Comparison of ENCODE assay signal across 9 cellular contexts in the genomic region with DNA sequence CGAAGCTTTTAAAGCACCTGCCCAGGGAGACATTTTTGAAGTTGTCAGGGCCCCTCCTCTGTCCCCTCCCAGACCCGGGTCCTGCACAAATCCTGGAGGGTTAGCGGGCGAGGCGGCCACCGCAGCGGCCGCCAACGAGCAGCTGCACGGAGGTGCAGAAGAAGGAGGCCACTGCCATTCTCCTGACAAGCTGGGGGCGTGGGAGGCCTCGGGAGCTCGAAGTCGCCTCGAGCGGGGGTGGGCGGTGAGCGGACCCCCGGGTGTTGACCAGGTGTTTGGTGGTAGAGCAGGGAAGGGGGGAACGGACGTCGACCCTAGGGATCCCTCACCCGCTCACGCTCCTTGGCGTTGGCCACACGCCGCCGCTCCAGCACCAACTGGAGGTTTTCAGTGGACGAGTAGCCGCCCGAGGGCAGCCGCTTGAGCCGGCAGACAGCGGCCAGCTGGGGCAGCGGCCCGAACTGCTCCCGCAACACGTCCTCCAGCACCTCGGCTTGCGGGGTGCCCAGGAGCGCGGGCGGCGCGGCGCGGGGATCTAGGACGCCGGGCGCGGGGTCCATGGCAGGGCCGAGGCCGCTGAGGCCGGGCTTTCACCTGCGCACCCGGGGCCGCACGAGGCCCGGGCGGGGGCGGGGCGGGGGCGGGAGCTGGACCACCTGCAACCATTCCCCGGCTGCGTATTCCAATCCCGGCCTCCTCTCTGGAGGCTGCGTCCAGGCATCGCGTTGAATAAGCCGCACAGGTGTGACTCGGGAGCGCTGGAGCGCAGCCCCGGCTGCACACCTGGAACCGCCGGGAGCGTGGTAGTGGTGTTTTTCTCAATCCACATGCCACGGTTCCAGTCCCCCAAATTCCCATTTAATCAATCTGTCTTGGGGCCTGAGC. TPM values are rescaled to one million over a fixed set of nuclear protein-coding genes. Genes with fewer than 3 reads are reported as not detected.
A peak's percentile ranks its signal among the peaks of the same experiment; 100 is the strongest.
DNase-seq lines count a peak whose midpoint lies in the region; ATAC-seq, FAIRE-seq and TF ChIP-seq lines count a peak whose summit lies in the region.
"Had no signal": no experiment of that assay in that cellular context is flagged by ENCODE, and none has a peak within 500 bp of the region (broad histone marks: within the 10 kb centered on the region; RNA-seq: fewer than 3 reads in every experiment).

A gene with protein sequence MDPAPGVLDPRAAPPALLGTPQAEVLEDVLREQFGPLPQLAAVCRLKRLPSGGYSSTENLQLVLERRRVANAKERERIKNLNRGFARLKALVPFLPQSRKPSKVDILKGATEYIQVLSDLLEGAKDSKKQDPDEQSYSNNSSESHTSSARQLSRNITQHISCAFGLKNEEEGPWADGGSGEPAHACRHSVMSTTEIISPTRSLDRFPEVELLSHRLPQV (minus strand): TSS at position 565 of the 885 bp plus-strand sequence. CDS start 5 bp downstream, at position 560.

- CTCF ChIA-PET in activated CD4-positive, alpha-beta T cell treated with anti-CD3 and anti-CD28 coated beads for 36 hours (lab: Charles Lee) = interaction anchor here (0.6 to 4.9 kb wide), 17 partner anchors 12 to 177 kb away, joined by 3 to 24 read pairs (median 4); no protein-coding TSS in a partner anchor

- ATAC-seq in activated CD4-positive, alpha-beta T cell treated with anti-CD3 and anti-CD28 coated beads for 36 hours = no peak
- ATAC-seq in stimulated activated memory B cell treated with anti-CD40 and anti-IgM and Interleukin-4, amounts not matched to agents 10 μg/mL and 1 μg/mL and 100 μg/mL, for 72 hours = no peak

- H3K27me3 Mint-ChIP-seq in activated CD4-positive, alpha-beta T cell treated with anti-CD3 and anti-CD28 coated beads for 36 hours = peaks cover 52% of the 10 kb centered on the region
- peaks cover 38% of the 10 kb centered on the region for H3K27me3 Mint-ChIP-seq in activated naive CD8-positive, alpha-beta T cell
- H3K27me3 Mint-ChIP-seq in stimulated activated memory B cell treated with anti-CD40 and anti-IgM and Interleukin-4, amounts not matched to agents 10 μg/mL and 1 μg/mL and 100 μg/mL, for 72 hours = peaks cover 64% of the 10 kb centered on the region

- no peaks in the 10 kb centered on the region for H3K36me3 Mint-ChIP-seq in activated CD4-positive, alpha-beta T cell treated with anti-CD3 and anti-CD28 coated beads for 36 hours (ENCODE audit: low read depth)
- H3K36me3 Mint-ChIP-seq in activated naive CD8-positive, alpha-beta T cell = peaks cover 2% of the 10 kb centered on the region
- H3K36me3 Mint-ChIP-seq in stimulated activated memory B cell treated with anti-CD40 and anti-IgM and Interleukin-4, amounts not matched to agents 10 μg/mL and 1 μg/mL and 100 μg/mL, for 72 hours = no peaks in the 10 kb centered on the region

- H3K79me2 ChIP-seq in keratinocyte (ENCODE audit: control insufficient read depth, insufficient read depth, low read length) = no peaks in the 10 kb centered on the region

- no peak for DNase-seq in activated CD4-positive, alpha-beta T cell treated with anti-CD3 and anti-CD28 coated beads for 36 hours
- DNase-seq in activated CD4-positive, alpha-beta T cell treated with anti-CD3 and anti-CD28 coated beads, Interleukin-2, amount 50 U/mL, for 4 hours = no peak
- no peak for DNase-seq in keratinocyte (ENCODE audit: low read depth, low spot score)
- DNase-seq in midbrain (lab: John Stamatoyannopoulos, UW) = no peak
- DNase-seq in pons (ENCODE audit: low spot score) = no peak
- DNase-seq in OCI-M2 (lab: John Stamatoyannopoulos, UW; ENCODE audit: unreplicated experiment) = no peak

- FAIRE-seq in keratinocyte (lab: Jason Lieb, UNC) = no peak

- H3K36me3 ChIP-seq in keratinocyte (ENCODE audit: control insufficient read depth in 2 of 2, extremely low read depth in 1 of 2, insufficient read depth in 2 of 2, low read length in 2 of 2) = no peaks in the 10 kb centered on the region
- H3K36me3 ChIP-seq: BLaER1 had no signal

- H4K20me1 ChIP-seq in keratinocyte (ENCODE audit: control insufficient read depth, extremely low read depth, insufficient read depth, low read length) = no peaks in the 10 kb centered on the region
- H4K20me1 ChIP-seq: BLaER1 had no signal

- H3K27ac ChIP-seq in keratinocyte (ENCODE audit: control insufficient read depth, insufficient read depth, low read length) = no peak within 1 kb of the TSS
- H3K27ac ChIP-seq: BLaER1 had no signal

- dilution Hi-C loops in keratinocyte (cut with MboI; ENCODE audit: extremely low pct_ligation_motif_present, low sequenced_read_pairs) = loop anchor here (25.0 kb wide), 1 partner anchor 478 kb away; the partner anchor contains the start of gene FAM136A

- H3K4me3 Mint-ChIP-seq in activated CD4-positive, alpha-beta T cell treated with anti-CD3 and anti-CD28 coated beads for 36 hours = peak within 1 kb of the TSS; percentile 56
- H3K4me3 Mint-ChIP-seq in activated naive CD8-positive, alpha-beta T cell = peak within 1 kb of the TSS; percentile 85
- peak within 1 kb of the TSS; percentile 68 for H3K4me3 Mint-ChIP-seq in stimulated activated memory B cell treated with anti-CD40 and anti-IgM and Interleukin-4, amounts not matched to agents 10 μg/mL and 1 μg/mL and 100 μg/mL, for 72 hours

- no peak within 1 kb of the TSS for H2AFZ ChIP-seq in keratinocyte (ENCODE audit: control insufficient read depth, low read length)

- TF ChIP-seq CTCF in keratinocyte (optimal IDR thresholded peaks at IDR 0.05 in 1 of 3, IDR thresholded peaks at IDR 0.05 in 1 of 3, conservative IDR thresholded peaks at IDR 0.05 in 1 of 3; ENCODE audit: extremely low read depth in 1 of 3, insufficient read depth in 2 of 3, low read length in 3 of 3) = no peak

- POLR2A ChIA-PET in activated CD4-positive, alpha-beta T cell treated with anti-CD3 and anti-CD28 coated beads for 36 hours (lab: Charles Lee) = interaction anchor here (1.1 kb wide), 1 partner anchor 22 kb away, joined by 4 read pairs; the partner anchor contains the start of gene ADD2

- peaks cover 8% of the 10 kb centered on the region for H3K4me1 Mint-ChIP-seq in activated CD4-positive, alpha-beta T cell treated with anti-CD3 and anti-CD28 coated beads for 36 hours
- peaks cover 13% of the 10 kb centered on the region for H3K4me1 Mint-ChIP-seq in activated naive CD8-positive, alpha-beta T cell (ENCODE audit: low read depth)
- peaks cover 12% of the 10 kb centered on the region for H3K4me1 Mint-ChIP-seq in stimulated activated memory B cell treated with anti-CD40 and anti-IgM and Interleukin-4, amounts not matched to agents 10 μg/mL and 1 μg/mL and 100 μg/mL, for 72 hours

- H3K27ac Mint-ChIP-seq in activated CD4-positive, alpha-beta T cell treated with anti-CD3 and anti-CD28 coated beads for 36 hours = peak within 1 kb of the TSS; percentile 27
- peak within 1 kb of the TSS; percentile 1 for H3K27ac Mint-ChIP-seq in activated naive CD8-positive, alpha-beta T cell
- H3K27ac Mint-ChIP-seq in stimulated activated memory B cell treated with anti-CD40 and anti-IgM and Interleukin-4, amounts not matched to agents 10 μg/mL and 1 μg/mL and 100 μg/mL, for 72 hours = peak within 1 kb of the TSS; percentile 25

- peaks cover 5% of the 10 kb centered on the region for H3K4me1 ChIP-seq in keratinocyte (ENCODE audit: control insufficient read depth, extremely low read depth, insufficient read depth, low read length)

- peak within 1 kb of the TSS; percentile 62 for H3K4me2 ChIP-seq in keratinocyte (ENCODE audit: control insufficient read depth, extremely low read depth, insufficient read depth, low read depth, low read length)
- H3K4me2 ChIP-seq: BLaER1 had no signal

- H3K4me3 ChIP-seq in keratinocyte (ENCODE audit: control insufficient read depth in 2 of 3, extremely low read depth in 1 of 3, insufficient read depth in 2 of 3, low read depth in 1 of 3, low read length in 3 of 3) = peak within 1 kb of the TSS in 1 of 3 experiments; percentile 40
- H3K4me3 ChIP-seq: BLaER1 had no signal

- intact Hi-C loops in activated CD4-positive, alpha-beta T cell treated with anti-CD3 and anti-CD28 coated beads for 36 hours (cut with DNase I, micrococcal nuclease) = no loop called here

- no peaks in the 10 kb centered on the region for H3K9me3 ChIP-seq in keratinocyte (ENCODE audit: control insufficient read depth, low read depth, low read length)
- H3K9me3 ChIP-seq: BLaER1 had no signal

- no peaks in the 10 kb centered on the region for H3K9me3 Mint-ChIP-seq in activated CD4-positive, alpha-beta T cell treated with anti-CD3 and anti-CD28 coated beads for 36 hours (ENCODE audit: low read depth)
- H3K9me3 Mint-ChIP-seq in activated naive CD8-positive, alpha-beta T cell (ENCODE audit: low read depth) = no peaks in the 10 kb centered on the region
- no peaks in the 10 kb centered on the region for H3K9me3 Mint-ChIP-seq in stimulated activated memory B cell treated with anti-CD40 and anti-IgM and Interleukin-4, amounts not matched to agents 10 μg/mL and 1 μg/mL and 100 μg/mL, for 72 hours

- H3K9me1 ChIP-seq in keratinocyte (ENCODE audit: control insufficient read depth, extremely low read depth, insufficient read depth, low read length) = no peaks in the 10 kb centered on the region

- H3K27me3 ChIP-seq in keratinocyte (ENCODE audit: control insufficient read depth, extremely low read depth, insufficient read depth, low read length) = peaks cover 50% of the 10 kb centered on the region

- no peak within 1 kb of the TSS for H3K9ac ChIP-seq in keratinocyte (ENCODE audit: control insufficient read depth, extremely low read depth, insufficient read depth, low read length)
- H3K9ac ChIP-seq: BLaER1 had no signal

RNA-seq across cellular contexts. Expression of the gene that starts here (rescaled TPM):
- not detected for total RNA-seq in activated CD4-positive, alpha-beta T cell treated with anti-CD3 and anti-CD28 coated beads for 36 hours
- polyA plus RNA-seq in keratinocyte = not detected in 3 replicates
- polyA plus RNA-seq in keratinocyte (2011; ENCODE audit: low read depth) = not detected
- polyA plus RNA-seq in keratinocyte (2011; cell fraction: cytosol; rRNA removed) = not detected in 2 replicates
- polyA plus RNA-seq in keratinocyte (2011; cell fraction: nucleus; rRNA removed) = not detected in 2 replicates
- polyA plus RNA-seq in keratinocyte (2012; ENCODE audit: low replicate concordance) = not detected in 2 replicates
- polyA minus RNA-seq in keratinocyte = not detected in 3 replicates
- not detected for polyA minus RNA-seq in keratinocyte (2011; cell fraction: cytosol; rRNA and poly(A)+ RNA removed)
- not detected in 2 replicates for polyA minus RNA-seq in keratinocyte (2011; cell fraction: nucleus; rRNA and poly(A)+ RNA removed)
